10 cellular contexts compared by ENCODE assay signal in genomic region chr2:20429528-20429927, GRCh38. TPM values are rescaled to one million over a fixed set of nuclear protein-coding genes. Genes with fewer than 3 reads are reported as not detected.
DNase-seq lines count a peak whose midpoint lies in the region; ATAC-seq and TF ChIP-seq lines count a peak whose summit lies in the region.
"Had no signal": no experiment of that assay in that cellular context is flagged by ENCODE, and none has a peak within 500 bp of the region (broad histone marks: within the 10 kb centered on the region; RNA-seq: fewer than 3 reads in every experiment).

No MANE protein-coding gene starts in this region.

- no peaks in the 10 kb centered on the region for H3K36me3 Mint-ChIP-seq in activated naive CD4-positive, alpha-beta T cell treated with anti-CD3 and anti-CD28 coated beads for 36 hours (ENCODE audit: low read depth)

- H3K4me1 Mint-ChIP-seq in activated naive CD4-positive, alpha-beta T cell treated with anti-CD3 and anti-CD28 coated beads for 36 hours (ENCODE audit: low read depth) = peaks cover 23% of the 10 kb centered on the region

- no peaks in the 10 kb centered on the region for H3K9me3 ChIP-seq in RWPE2 (ENCODE audit: severe bottlenecking)
- no peaks in the 10 kb centered on the region for H3K9me3 ChIP-seq in effector memory CD4-positive, alpha-beta T cell (ENCODE audit: control insufficient read depth, low read length)
- no peaks in the 10 kb centered on the region for H3K9me3 ChIP-seq in smooth muscle cell (replicated peaks; ENCODE audit: low read depth)

- no peaks in the 10 kb centered on the region for H3K9me3 Mint-ChIP-seq in activated naive CD4-positive, alpha-beta T cell treated with anti-CD3 and anti-CD28 coated beads for 36 hours

- intact Hi-C loops in posterior vena cava (cut with DNase I) = no loop called here
- intact Hi-C loops in activated naive CD4-positive, alpha-beta T cell treated with anti-CD3 and anti-CD28 coated beads for 36 hours (cut with micrococcal nuclease) = no loop called here

- no peak overlapping the region for H3K4me2 ChIP-seq in smooth muscle cell

- H3K27me3 ChIP-seq in RWPE2 (ENCODE audit: insufficient read depth, poor library complexity, severe bottlenecking) (no peaks in the 10 kb centered on the region), smooth muscle cell (ENCODE audit: low read depth) (no peaks in the 10 kb centered on the region)
- H3K27me3 ChIP-seq in effector memory CD4-positive, alpha-beta T cell (replicated peaks; ENCODE audit: control insufficient read depth, insufficient read depth, low read length, poor library complexity, severe bottlenecking) = no peaks in the 10 kb centered on the region

- ATAC-seq in GM19035 (IDR thresholded peaks at IDR 0.05; ENCODE audit: unreplicated experiment) (peak; percentile 63), HG02885 (IDR thresholded peaks at IDR 0.05; ENCODE audit: poor library complexity, unreplicated experiment) (peak; percentile 79), RWPE2 (ENCODE audit: low read depth) (0 out of 3 replicates have a peak, but pooled peaks have one; percentile 19)

- H3K36me3 ChIP-seq in RWPE2 (ENCODE audit: low read depth) (no peaks in the 10 kb centered on the region), smooth muscle cell (ENCODE audit: low read depth) (no peaks in the 10 kb centered on the region)
- no peaks in the 10 kb centered on the region for H3K36me3 ChIP-seq in effector memory CD4-positive, alpha-beta T cell (ENCODE audit: control insufficient read depth, insufficient read depth, low read length)

- no peaks in the 10 kb centered on the region for H4K20me1 ChIP-seq in smooth muscle cell (ENCODE audit: low read depth)

- no peak overlapping the region for H3K27ac Mint-ChIP-seq in activated naive CD4-positive, alpha-beta T cell treated with anti-CD3 and anti-CD28 coated beads for 36 hours

- WGBS in smooth muscle cell (ENCODE audit: low lambda C conversion rate) = 79% methylated on average over 1 of the region's 1 CpG

- CTCF ChIA-PET in activated naive CD4-positive, alpha-beta T cell treated with anti-CD3 and anti-CD28 coated beads for 36 hours (lab: Charles Lee) = interaction anchor here (1.0 to 1.3 kb wide), 2 partner anchors 15 to 232 kb away, joined by 3 read pairs; no protein-coding TSS in a partner anchor

- H3K27ac ChIP-seq in RWPE2 (ENCODE audit: poor library complexity, severe bottlenecking) = no peak overlapping the region
- no peak overlapping the region for H3K27ac ChIP-seq in effector memory CD4-positive, alpha-beta T cell (ENCODE audit: insufficient read depth, low read length, poor library complexity, severe bottlenecking)
- no peak overlapping the region for H3K27ac ChIP-seq in smooth muscle cell (ENCODE audit: low read depth)
- H3K27ac ChIP-seq: parathyroid adenoma, SK-N-MC had no signal

- TF ChIP-seq CTCF in RWPE2 (IDR thresholded peaks at IDR 0.05; ENCODE audit: poor library complexity, severe bottlenecking) (no peak), smooth muscle cell (IDR thresholded peaks at IDR 0.05; ENCODE audit: borderline replicate concordance, insufficient read depth, poor library complexity, severe bottlenecking) (no peak)

- no peak for DNase-seq in RWPE2 (ENCODE audit: low spot score)
- peak; percentile 50 for DNase-seq in posterior vena cava (ENCODE audit: low spot score)
- DNase-seq in cerebellum (ENCODE audit: low spot score) = no peak
- DNase-seq in effector memory CD4-positive, alpha-beta T cell = no peak
- DNase-seq in smooth muscle cell (lab: John Stamatoyannopoulos, UW; ENCODE audit: unreplicated experiment) = no peak
- DNase-seq in activated naive CD4-positive, alpha-beta T cell treated with anti-CD3 and anti-CD28 coated beads for 36 hours = no peak

- no peaks in the 10 kb centered on the region for H3K27me3 Mint-ChIP-seq in activated naive CD4-positive, alpha-beta T cell treated with anti-CD3 and anti-CD28 coated beads for 36 hours (ENCODE audit: low read depth)

- no peak overlapping the region for H3K4me3 Mint-ChIP-seq in activated naive CD4-positive, alpha-beta T cell treated with anti-CD3 and anti-CD28 coated beads for 36 hours

- H3K9ac ChIP-seq in smooth muscle cell (ENCODE audit: low read depth) = no peak overlapping the region
- H3K9ac ChIP-seq: parathyroid adenoma had no signal

- no peaks in the 10 kb centered on the region for H3F3A ChIP-seq in smooth muscle cell (ENCODE audit: low read depth)

- H2AFZ ChIP-seq in smooth muscle cell (ENCODE audit: low read depth) = no peak overlapping the region
- H2AFZ ChIP-seq: parathyroid adenoma had no signal

- H3K4me1 ChIP-seq in RWPE2 (ENCODE audit: insufficient read depth, poor library complexity, severe bottlenecking) (peaks cover 26% of the 10 kb centered on the region), smooth muscle cell (ENCODE audit: low read depth) (peaks cover 6% of the 10 kb centered on the region)
- peaks cover 8% of the 10 kb centered on the region for H3K4me1 ChIP-seq in effector memory CD4-positive, alpha-beta T cell (ENCODE audit: control insufficient read depth, insufficient read depth, low read length, poor library complexity, severe bottlenecking)
- H3K4me1 ChIP-seq: parathyroid adenoma had no signal

- H3K79me2 ChIP-seq in smooth muscle cell (ENCODE audit: low read depth) = no peaks in the 10 kb centered on the region
- H3K79me2 ChIP-seq: parathyroid adenoma had no signal

- H3K4me3 ChIP-seq in RWPE2 (ENCODE audit: severe bottlenecking) (no peak overlapping the region), smooth muscle cell (no peak overlapping the region)
- no peak overlapping the region for H3K4me3 ChIP-seq in effector memory CD4-positive, alpha-beta T cell (ENCODE audit: insufficient read depth, low read depth, low read length, poor library complexity, severe bottlenecking)
- H3K4me3 ChIP-seq: SK-N-MC had no signal

RNA-seq across cellular contexts. Expression of gene RHOB, which starts 17.3 kb away (rescaled TPM):
- total RNA-seq in posterior vena cava (1,000 to 10,000 TPM in 1 of 2 donors, 100 to 1,000 TPM in 1; 742 to 1,258 TPM), cerebellum (123 TPM), smooth muscle cell (218 and 231 TPM in 2 replicates)
- 75.9 and 78.1 TPM in 2 replicates for polyA plus RNA-seq in smooth muscle cell
- total RNA-seq in activated naive CD4-positive, alpha-beta T cell treated with anti-CD3 and anti-CD28 coated beads for 36 hours = 1 to 10 TPM; 1.8 to 2.0 TPM

Comparison
In these comparisons a context has a peak if more than half of its experiments do, and no peak if none do; other contexts are left out.
1. ATAC-seq: peak in every context shown above with its lines; median percentile 79 in HG02885; 63 in GM19035; 19 in RWPE2.
2. RNA of gene RHOB, which starts 17.3 kb away (total RNA-seq): 742 to 1,258 TPM in posterior vena cava, 218 to 231 TPM in smooth muscle cell and 123 TPM in cerebellum (single experiment); 1.8 to 2.0 TPM in activated naive CD4-positive, alpha-beta T cell treated with anti-CD3 and anti-CD28 coated beads for 36 hours; every median in the first group is over 10 times any median in the second.